8 cellular contexts compared by ENCODE assay signal in genomic region chr7:101857358-101857794, GRCh38. TPM values are rescaled to one million over a fixed set of nuclear protein-coding genes. Genes with fewer than 3 reads are reported as not detected.
DNase-seq lines count a peak whose midpoint lies in the region; ATAC-seq and TF ChIP-seq lines count a peak whose summit lies in the region.

No MANE protein-coding gene starts in this region.

- H3K27ac ChIP-seq in Panc1 (ENCODE audit: low read length): peak overlapping the region; percentile 92
- peak overlapping the region; percentile 87 to 90 (median 88) for H3K27ac ChIP-seq in right lobe of liver
- H3K27ac ChIP-seq in foreskin keratinocyte: no peak overlapping the region

- H3K27me3 ChIP-seq in Caco-2 (replicated peaks; ENCODE audit: control insufficient read depth, insufficient read depth, low read length) (no peaks in the 10 kb centered on the region), Panc1 (ENCODE audit: control insufficient read depth, insufficient read depth, low read length) (no peaks in the 10 kb centered on the region), right lobe of liver (no peaks in the 10 kb centered on the region), foreskin keratinocyte (no peaks in the 10 kb centered on the region)

- POLR2A ChIA-PET in Caco-2 (lab: Charles Lee) (no interaction called here), Panc1 (lab: Charles Lee) (no interaction called here)

- no peaks in the 10 kb centered on the region for H3K9me3 Mint-ChIP-seq in Caco-2 (ENCODE audit: unreplicated experiment)

- DNase-seq in Caco-2 (no peak), Panc1 (ENCODE audit: low read depth, low spot score) (no peak), right lobe of liver (no peak), foreskin keratinocyte (no peak), DMS79 (lab: John Stamatoyannopoulos, UW) (no peak), foreskin melanocyte (no peak), mucosa of gallbladder (ENCODE audit: low spot score) (no peak)

- H3K36me3 ChIP-seq in Caco-2 (ENCODE audit: control insufficient read depth, insufficient read depth, low read length): no peaks in the 10 kb centered on the region
- no peaks in the 10 kb centered on the region for H3K36me3 ChIP-seq in Panc1 (ENCODE audit: control insufficient read depth, insufficient read depth, low read length)
- H3K36me3 ChIP-seq in right lobe of liver: no peaks in the 10 kb centered on the region

- H3K4me3 ChIP-seq in Caco-2 (ENCODE audit: low read depth, low read length) (no peak overlapping the region), Panc1 (ENCODE audit: low read depth in 2 of 2, low read length in 2 of 2) (peak overlapping the region; percentile 31 to 57), right lobe of liver (peak overlapping the region in 1 of 3 donors; percentile 21)

- H3K9me3 ChIP-seq in Caco-2: no peaks in the 10 kb centered on the region
- H3K9me3 ChIP-seq in Panc1 (ENCODE audit: control insufficient read depth, insufficient read depth, low read depth, low read length): no peaks in the 10 kb centered on the region
- no peaks in the 10 kb centered on the region for H3K9me3 ChIP-seq in right lobe of liver

- no peaks in the 10 kb centered on the region for H3K27me3 Mint-ChIP-seq in Caco-2 (ENCODE audit: insufficient read depth, unreplicated experiment)

- intact Hi-C loops in Caco-2 (cut with micrococcal nuclease; ENCODE audit: unreplicated experiment): no loop called here
- intact Hi-C loops in Panc1 (cut with micrococcal nuclease; ENCODE audit: unreplicated experiment): no loop called here
- intact Hi-C loops in right lobe of liver (cut with DNase I): no loop called here

- CTCF ChIA-PET in Caco-2 (lab: Charles Lee): no interaction called here
- CTCF ChIA-PET in Panc1 (lab: Charles Lee): interaction anchor here (0.5 kb wide), 1 partner anchor 397 kb away, joined by 3 read pairs; no protein-coding TSS in a partner anchor

- ATAC-seq in GM21423 (IDR thresholded peaks at IDR 0.05; ENCODE audit: unreplicated experiment) (peak; percentile 20), Panc1 (no peak), right lobe of liver (no peak), foreskin keratinocyte (no peak)

- TF ChIP-seq CTCF in Caco-2 (IDR thresholded peaks at IDR 0.05; ENCODE audit: insufficient read depth in 1 of 2, low read depth in 1 of 2, low read length in 1 of 2, severe bottlenecking in 1 of 2, unreplicated experiment in 1 of 2) (no peak), Panc1 (IDR thresholded peaks at IDR 0.05) (no peak), right lobe of liver (IDR thresholded peaks at IDR 0.05) (no peak), foreskin keratinocyte (conservative IDR thresholded peaks at IDR 0.05) (no peak)

- H3K36me3 Mint-ChIP-seq in Caco-2 (ENCODE audit: insufficient read depth, unreplicated experiment): peaks cover 52% of the 10 kb centered on the region

- BruUV-seq in Caco-2 (replicated peaks; lab: Mats Ljungman, UMichigan) (no TSS peak), Panc1 (replicated peaks; lab: Mats Ljungman, UMichigan) (no TSS peak)

- H3K27ac Mint-ChIP-seq in Caco-2 (ENCODE audit: unreplicated experiment): peak overlapping the region; percentile 81

- H3K4me1 ChIP-seq in Caco-2 (peaks cover 15% of the 10 kb centered on the region; the same call in 1 of the 2 replicates), Panc1 (ENCODE audit: control insufficient read depth, insufficient read depth, low read length) (peaks cover 20% of the 10 kb centered on the region), right lobe of liver (peaks cover 0 to 49% (median 14%) of the 10 kb centered on the region in 4 donors), foreskin keratinocyte (no peaks in the 10 kb centered on the region)

- H3K4me3 Mint-ChIP-seq in Caco-2 (ENCODE audit: unreplicated experiment): no peak overlapping the region

- WGBS in right lobe of liver (ENCODE audit: insufficient coverage, low coverage, low lambda C conversion rate, missing lambda C conversion rate): 43% methylated on average over 10 of the region's 11 CpGs

- in situ Hi-C loops in Panc1 (cut with HindIII; ENCODE audit: low pct_unique_long_range_greater_than_20kb, low sequenced_read_pairs): no loop called here

- no peak for TF ChIP-seq POLR2A in right lobe of liver (IDR thresholded peaks at IDR 0.05)

- H3K4me1 Mint-ChIP-seq in Caco-2 (ENCODE audit: low read depth, unreplicated experiment): peaks cover 23% of the 10 kb centered on the region

RNA-seq across cellular contexts. Expression of gene CUX1, which starts 40.0 kb away (rescaled TPM):
- total RNA-seq in Caco-2 (2022) (113 and 116 TPM in 2 replicates), Panc1 (2021; ENCODE audit: unreplicated experiment) (50.9 TPM), right lobe of liver (10 to 100 TPM; 34.3 to 53.1 (median 40.6) TPM), foreskin keratinocyte (27.1 and 30.2 TPM in 2 replicates), mucosa of gallbladder (129 TPM)
- polyA plus RNA-seq in Panc1 (2012; ENCODE audit: insufficient read length): 40.0 TPM
- 17.5 and 20.7 TPM in 2 replicates for polyA plus RNA-seq in foreskin keratinocyte
